In the genomic region with DNA sequence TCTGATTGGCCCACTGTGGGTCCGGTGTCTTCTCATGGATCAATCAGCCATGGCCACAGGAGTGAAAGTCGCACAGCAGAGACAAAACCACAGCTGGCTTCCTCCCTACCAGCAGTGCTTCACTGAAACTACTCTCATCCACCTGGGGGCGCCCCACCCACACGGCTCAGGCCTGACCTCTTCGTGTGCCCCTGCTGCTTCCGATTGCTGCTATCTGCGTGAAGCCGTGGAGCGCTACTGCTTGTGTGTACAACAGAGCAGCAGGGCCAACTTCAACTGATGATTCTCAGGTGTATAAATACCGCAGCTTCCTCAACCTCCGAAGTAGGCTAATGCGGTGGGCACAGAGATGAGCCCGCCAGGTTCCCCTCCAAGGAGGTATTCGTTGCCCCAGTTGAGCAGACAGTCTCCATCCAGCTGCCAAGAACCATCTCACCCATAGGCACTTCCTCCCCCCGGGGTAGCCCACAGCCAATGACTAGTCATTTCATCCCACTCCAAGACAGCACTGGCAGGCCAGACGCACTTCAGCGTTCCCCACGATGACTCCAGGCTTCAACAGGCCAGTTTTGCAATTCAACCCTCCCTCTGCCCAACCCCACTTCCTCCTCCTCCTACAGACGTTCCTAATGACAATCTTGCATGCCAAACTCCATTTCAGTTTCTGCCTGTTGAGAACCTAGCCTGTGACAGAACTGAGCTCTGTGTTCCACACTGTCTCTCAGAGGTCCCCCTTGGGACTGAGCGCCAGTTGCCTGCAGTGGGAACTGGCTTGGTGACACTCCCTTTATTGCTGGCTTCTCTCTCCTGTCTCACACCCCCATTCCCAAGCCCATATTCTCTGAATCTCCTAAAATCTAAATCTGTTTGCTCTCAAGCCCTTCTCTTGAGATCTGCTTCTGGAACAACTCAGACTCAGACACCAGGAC, we compare ENCODE assay signal across 8 cellular contexts. TPM values are rescaled to one million over a fixed set of nuclear protein-coding genes. Genes with fewer than 3 reads are reported as not detected.
DNase-seq lines count a peak whose midpoint lies in the region; ATAC-seq, FAIRE-seq and TF ChIP-seq lines count a peak whose summit lies in the region.

No MANE protein-coding gene starts in this region.

- H3K4me1 ChIP-seq in Panc1 (ENCODE audit: control insufficient read depth, insufficient read depth, low read length) (no peaks in the 10 kb centered on the region), right atrium auricular region (peaks cover 0 to 7% of the 10 kb centered on the region in 2 donors)

- no peak for TF ChIP-seq POLR2A in GM12891 (IDR thresholded peaks at IDR 0.05; ENCODE audit: low read depth, low read length)

- H3K27ac ChIP-seq in Panc1 (ENCODE audit: low read length), result no peak overlapping the region
- H3K27ac ChIP-seq in right atrium auricular region, result no peak overlapping the region

- no TSS peak for BruUV-seq in Panc1 (replicated peaks; lab: Mats Ljungman, UMichigan)

- in situ Hi-C loops in Panc1 (cut with HindIII; ENCODE audit: low pct_unique_long_range_greater_than_20kb, low sequenced_read_pairs), result no loop called here

- FAIRE-seq in GM12891 (lab: Jason Lieb, UNC), result peak; percentile 93

- H3K9me3 ChIP-seq in Panc1 (ENCODE audit: control insufficient read depth, insufficient read depth, low read depth, low read length) (no peaks in the 10 kb centered on the region), right atrium auricular region (no peaks in the 10 kb centered on the region)

- ATAC-seq in HG02852 (IDR thresholded peaks at IDR 0.05; ENCODE audit: unreplicated experiment), result peak; percentile 73
- ATAC-seq in Panc1, result no peak
- ATAC-seq in HG02970 (IDR thresholded peaks at IDR 0.05; ENCODE audit: low FRiP score, unreplicated experiment), result no peak

- H3K4me3 ChIP-seq in Panc1 (ENCODE audit: low read depth in 2 of 2, low read length in 2 of 2), result no peak overlapping the region
- H3K4me3 ChIP-seq in right atrium auricular region, result no peak overlapping the region

- TF ChIP-seq CTCF in Panc1 (IDR thresholded peaks at IDR 0.05) (peak; percentile 28; the same call in 1 of the 2 replicates), right atrium auricular region (IDR thresholded peaks at IDR 0.05) (no peak)

- H3K27me3 ChIP-seq in Panc1 (ENCODE audit: control insufficient read depth, insufficient read depth, low read length), result no peaks in the 10 kb centered on the region
- H3K27me3 ChIP-seq in right atrium auricular region, result no peaks in the 10 kb centered on the region

- intact Hi-C loops in Panc1 (cut with micrococcal nuclease; ENCODE audit: unreplicated experiment), result no loop called here

- POLR2A ChIA-PET in Panc1 (lab: Charles Lee), result no interaction called here

- DNase-seq in GM12891 (ENCODE audit: insufficient read length, low spot score), result no peak
- DNase-seq in Panc1 (ENCODE audit: low read depth, low spot score), result no peak
- DNase-seq in activated T-helper 1 cell treated with Interleukin-2 at 50 U/mL for 16 hours (ENCODE audit: low read depth), result peak; percentile 47
- DNase-seq in right atrium auricular region (ENCODE audit: low spot score), result peak; percentile 72
- peak; percentile 21 to 23 for DNase-seq in stimulated activated CD4-positive, alpha-beta T cell treated with anti-CD3 and anti-CD28 coated beads, Interleukin-1b, Interleukin-23, amount 100 ng/mL, for 1 hour (ENCODE audit: low read depth in 2 of 2)
- no peak for DNase-seq in NCI-H1105 (lab: John Stamatoyannopoulos, UW)

- H3K36me3 ChIP-seq in Panc1 (ENCODE audit: control insufficient read depth, insufficient read depth, low read length), result no peaks in the 10 kb centered on the region
- no peaks in the 10 kb centered on the region for H3K36me3 ChIP-seq in right atrium auricular region

- CTCF ChIA-PET in Panc1 (lab: Charles Lee), result interaction anchor here (0.5 kb wide), 1 partner anchor 259 kb away, joined by 4 read pairs; no protein-coding TSS in a partner anchor

TF ChIP-seq in GM12891, 5 proteins besides CTCF, POLR2A, EP300 and RAD21:
- no peak for TF ChIP-seq PAX5 (IDR thresholded peaks at IDR 0.05; ENCODE audit: insufficient read depth, low read length, severe bottlenecking)
- TF ChIP-seq POLR2AphosphoS5 (IDR thresholded peaks at IDR 0.05; ENCODE audit: low read depth, low read length), result no peak
- no peak for TF ChIP-seq POU2F2 (IDR thresholded peaks at IDR 0.05; ENCODE audit: low read depth, low read length)
- TF ChIP-seq TAF1 (IDR thresholded peaks at IDR 0.05; ENCODE audit: low read depth, low read length), result no peak
- peak; percentile 43 for TF ChIP-seq SPI1 (IDR thresholded peaks at IDR 0.05; ENCODE audit: low read depth, low read length)

RNA-seq across cellular contexts. Expression of a gene that starts 41.3 kb away (rescaled TPM):
- 51.5 TPM for polyA plus RNA-seq in GM12891 (2012; ENCODE audit: low read depth, missing spikeins)
- total RNA-seq in Panc1 (2021; ENCODE audit: unreplicated experiment) (72.7 TPM), right atrium auricular region (10 to 100 TPM; 50.9 to 52.8 TPM)
- 61.1 TPM for polyA plus RNA-seq in Panc1 (2012; ENCODE audit: insufficient read length)

Comparison
In these comparisons a context has a peak if more than half of its experiments do, and no peak if none do; other contexts are left out.
1. DNase-seq: peak in activated T-helper 1 cell treated with Interleukin-2 at 50 U/mL for 16 hours (single experiment), right atrium auricular region (single experiment) and stimulated activated CD4-positive, alpha-beta T cell treated with anti-CD3 and anti-CD28 coated beads, Interleukin-1b, Interleukin-23, amount 100 ng/mL, for 1 hour (2 of 2); none in GM12891 (single experiment), Panc1 (single experiment) and NCI-H1105 (single experiment).